ENCODE assay signal across 8 cellular contexts in genomic region chr7:24979863-24980694, GRCh38. TPM values are rescaled to one million over a fixed set of nuclear protein-coding genes. Genes with fewer than 3 reads are reported as not detected.
DNase-seq lines count a peak whose midpoint lies in the region; ATAC-seq lines count a peak whose summit lies in the region.

TSS of gene OSBPL3 (minus strand) at chr7:24980178. CDS start at chr7:24892472, 87,706 bp downstream.

- ATAC-seq in GM19043 (IDR thresholded peaks at IDR 0.05; ENCODE audit: low read depth, unreplicated experiment) = peak; percentile 65
- ATAC-seq in HG03354 (IDR thresholded peaks at IDR 0.05; ENCODE audit: poor library complexity, severe bottlenecking, unreplicated experiment) = peak; percentile 71
- peak; percentile 84 for ATAC-seq in activated CD4-positive, alpha-beta T cell treated with anti-CD3 and anti-CD28 coated beads for 36 hours
- peak; percentile 92 for ATAC-seq in left colon

- POLR2A ChIA-PET in activated CD4-positive, alpha-beta T cell treated with anti-CD3 and anti-CD28 coated beads for 36 hours (lab: Charles Lee) = interaction anchor here (0.6 to 1.7 kb wide), 5 partner anchors 31 to 159 kb away, joined by 3 to 5 read pairs (median 3); no protein-coding TSS in a partner anchor

- H3K9me3 Mint-ChIP-seq in activated CD4-positive, alpha-beta T cell treated with anti-CD3 and anti-CD28 coated beads for 36 hours (ENCODE audit: low read depth) = no peaks in the 10 kb centered on the region

- peak; percentile 74 to 83 for DNase-seq in AML-193 (lab: John Stamatoyannopoulos, UW)
- DNase-seq in NCI-H460 (ENCODE audit: extremely low read depth, low read depth) = peak; percentile 92
- peak; percentile 96 for DNase-seq in activated CD4-positive, alpha-beta T cell treated with anti-CD3 and anti-CD28 coated beads for 36 hours
- peak; percentile 95 to 96 for DNase-seq in left colon
- DNase-seq in stimulated activated CD4-positive, alpha-beta T cell treated with anti-CD3 and anti-CD28 coated beads, Interleukin-1b, Interleukin-23, amount 100 ng/mL, for 4 hours (ENCODE audit: low read depth in 2 of 2) = peak; percentile 93 to 96

- peaks cover 53% of the 10 kb centered on the region for H3K4me1 Mint-ChIP-seq in activated CD4-positive, alpha-beta T cell treated with anti-CD3 and anti-CD28 coated beads for 36 hours

- H3K27me3 Mint-ChIP-seq in activated CD4-positive, alpha-beta T cell treated with anti-CD3 and anti-CD28 coated beads for 36 hours = no peaks in the 10 kb centered on the region

- peak within 1 kb of the TSS; percentile 90 for H3K4me3 Mint-ChIP-seq in activated CD4-positive, alpha-beta T cell treated with anti-CD3 and anti-CD28 coated beads for 36 hours

- peak within 1 kb of the TSS; percentile 93 for H3K27ac Mint-ChIP-seq in activated CD4-positive, alpha-beta T cell treated with anti-CD3 and anti-CD28 coated beads for 36 hours

- CTCF ChIA-PET in activated CD4-positive, alpha-beta T cell treated with anti-CD3 and anti-CD28 coated beads for 36 hours (lab: Charles Lee) = interaction anchor here (0.8 to 7.8 kb wide), 16 partner anchors 10 to 224 kb away, joined by 3 to 57 read pairs (median 4); no protein-coding TSS in a partner anchor

- H3K27ac ChIP-seq in cingulate gyrus (ENCODE audit: low read depth, low read length) = peak within 1 kb of the TSS; percentile 87

- H3K36me3 Mint-ChIP-seq in activated CD4-positive, alpha-beta T cell treated with anti-CD3 and anti-CD28 coated beads for 36 hours (ENCODE audit: low read depth) = peaks cover 12% of the 10 kb centered on the region

- intact Hi-C loops in activated CD4-positive, alpha-beta T cell treated with anti-CD3 and anti-CD28 coated beads for 36 hours (cut with DNase I, micrococcal nuclease) = loop anchor here (1.0 to 5.0 kb wide), 13 partner anchors 48 to 1448 kb away; partner anchors contain the start of genes CYCS (in 1 of the 2), GSDME (in 1 of the 2) and TRA2A (in 1 of the 2)
- intact Hi-C loops in left colon (cut with DNase I, micrococcal nuclease) = loop anchor here in 1 of 2 donors (5.0 kb wide), 1 partner anchor 158 kb away; no protein-coding TSS in a partner anchor

RNA-seq across cellular contexts. Expression of gene OSBPL3, which starts in this region (rescaled TPM):
- total RNA-seq in NCI-H460 (2014; rRNA removed; shearing (Covaris generic)) = 9.7 and 10.5 TPM in 2 replicates
- polyA plus RNA-seq in NCI-H460 (2014; cell fraction: nucleus; rRNA removed) = 13.9 and 14.3 TPM in 2 replicates
- 10 to 100 TPM; 34.7 to 38.2 TPM for total RNA-seq in activated CD4-positive, alpha-beta T cell treated with anti-CD3 and anti-CD28 coated beads for 36 hours
- 10 to 100 TPM; 11.0 to 13.2 TPM for total RNA-seq in left colon

Comparison
In these comparisons a context has a peak if more than half of its experiments do, and no peak if none do; other contexts are left out.
1. Peak in every context shown above with its lines: DNase-seq, ATAC-seq and H3K27ac ChIP-seq.